In the genomic region with DNA sequence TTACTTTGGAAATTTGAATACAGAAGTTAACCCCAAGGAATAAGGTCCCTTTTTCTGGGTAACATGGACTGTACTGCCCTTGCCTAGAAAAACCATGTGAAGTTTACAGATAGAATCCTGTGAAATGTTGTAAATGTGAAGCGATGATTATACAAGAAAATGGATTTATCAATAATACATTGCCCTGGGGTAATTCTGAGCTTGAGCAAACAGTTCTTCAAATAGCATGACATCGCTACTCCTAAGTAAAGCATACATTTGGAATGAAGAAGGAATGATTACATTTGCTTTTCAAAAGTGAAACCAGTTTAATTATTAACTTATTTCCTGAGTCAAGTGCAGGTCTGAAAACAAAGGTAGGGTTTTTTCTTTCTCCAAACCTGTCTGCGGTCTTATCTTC, we compare ENCODE assay signal across 20 cellular contexts. TPM values are rescaled to one million over a fixed set of nuclear protein-coding genes. Genes with fewer than 3 reads are reported as not detected.
DNase-seq lines count a peak whose midpoint lies in the region; ATAC-seq, FAIRE-seq and TF ChIP-seq lines count a peak whose summit lies in the region.
"Had no signal": no experiment of that assay in that cellular context is flagged by ENCODE, and none has a peak within 500 bp of the region (broad histone marks: within the 10 kb centered on the region; RNA-seq: fewer than 3 reads in every experiment).

No MANE protein-coding gene starts in this region.

- H3K9me3 ChIP-seq in PC-3 (ENCODE audit: low read length) (no peaks in the 10 kb centered on the region), pancreas (no peaks in the 10 kb centered on the region), T-helper 17 cell (ENCODE audit: control insufficient read depth, low read length, poor library complexity, severe bottlenecking) (no peaks in the 10 kb centered on the region), neuronal stem cell (replicated peaks in 1 of 2; ENCODE audit: control insufficient read depth in 2 of 2, insufficient read depth in 1 of 2, low read depth in 1 of 2, low read length in 2 of 2) (peaks cover 0 to 2% of the 10 kb centered on the region in 2 donors)
- H3K9me3 ChIP-seq: SJSA1 had no signal

- H3K4me1 Mint-ChIP-seq in Calu3 (ENCODE audit: low read depth, unreplicated experiment) (peaks cover 10% of the 10 kb centered on the region), T-helper 17 cell (peaks cover 2% of the 10 kb centered on the region)

- H3K14ac ChIP-seq in neuronal stem cell (ENCODE audit: low read length) = no peak overlapping the region

- H3K4ac ChIP-seq in neuronal stem cell (ENCODE audit: low read length) = no peak overlapping the region

- H3K4me2 ChIP-seq in PC-3 (ENCODE audit: low read length) (peak overlapping the region; percentile 66), neuronal stem cell (ENCODE audit: insufficient read depth, low read length, poor library complexity, severe bottlenecking) (no peak overlapping the region)

- H2AFZ ChIP-seq in PC-3 (ENCODE audit: low read length) = peak overlapping the region; percentile 54
- H2AFZ ChIP-seq in neuronal stem cell (ENCODE audit: low read length) = no peak overlapping the region

- no peak overlapping the region for H2BK15ac ChIP-seq in neuronal stem cell (ENCODE audit: low read length)

- peaks cover 5% of the 10 kb centered on the region for H3K27me3 Mint-ChIP-seq in Calu3 (ENCODE audit: unreplicated experiment)
- H3K27me3 Mint-ChIP-seq in T-helper 17 cell = peaks cover 10% of the 10 kb centered on the region

- H3K79me1 ChIP-seq in neuronal stem cell (ENCODE audit: low read depth, low read length) = no peaks in the 10 kb centered on the region

- no peak overlapping the region for H3K27ac Mint-ChIP-seq in Calu3 (ENCODE audit: unreplicated experiment)
- no peak overlapping the region for H3K27ac Mint-ChIP-seq in T-helper 17 cell
- H3K27ac Mint-ChIP-seq: activated naive CD4-positive, alpha-beta T cell treated with anti-CD3 and anti-CD28 coated beads, Interleukin-2, amount 50 U/mL, for 72 hours; activated T-cell treated with anti-CD3 and anti-CD28 coated beads, Interleukin-2, amount 50 U/mL, for 72 hours; CD4-positive, alpha-beta memory T cell had no signal

- H3K79me2 ChIP-seq in PC-3 (ENCODE audit: low read length) = no peaks in the 10 kb centered on the region

- no peaks in the 10 kb centered on the region for H3K27me3 ChIP-seq in PC-3 (ENCODE audit: low read length)
- H3K27me3 ChIP-seq in pancreas = no peaks in the 10 kb centered on the region
- peaks cover 0 to 7% (median 0%) of the 10 kb centered on the region in 3 experiments for H3K27me3 ChIP-seq in neuronal stem cell (ENCODE audit: control insufficient read depth in 3 of 3, insufficient read depth in 3 of 3, low read depth in 1 of 3, low read length in 3 of 3)
- H3K27me3 ChIP-seq: SJSA1 had no signal

- no peaks in the 10 kb centered on the region for H4K20me1 ChIP-seq in PC-3 (ENCODE audit: low read length)

- FAIRE-seq in pancreas (lab: Jason Lieb, UNC) = peak; percentile 87
- FAIRE-seq: endometrium had no signal

- no peak overlapping the region for H2AK5ac ChIP-seq in neuronal stem cell (ENCODE audit: low read depth, low read length)

- H3K4me3 ChIP-seq in PC-3 (ENCODE audit: low read length) = peak overlapping the region; percentile 47
- peak overlapping the region in 2 of 4 donors; percentile 13 to 24 for H3K4me3 ChIP-seq in pancreas
- no peak overlapping the region for H3K4me3 ChIP-seq in neuronal stem cell (ENCODE audit: low read length in 2 of 2)
- H3K4me3 ChIP-seq: SJSA1 had no signal

- H4K91ac ChIP-seq in neuronal stem cell (ENCODE audit: low read depth, low read length, poor library complexity) = no peak overlapping the region

- H3K4me1 ChIP-seq in PC-3 (ENCODE audit: insufficient read depth, low read length) (peaks cover 16% of the 10 kb centered on the region), pancreas (peaks cover 3 to 8% (median 4%) of the 10 kb centered on the region in 3 donors), neuronal stem cell (ENCODE audit: control insufficient read depth in 2 of 2, insufficient read depth in 1 of 2, low read depth in 1 of 2, low read length in 2 of 2) (no peaks in the 10 kb centered on the region)

- H3K9me2 ChIP-seq in PC-3 (replicated peaks; ENCODE audit: low read length) = no peaks in the 10 kb centered on the region

- WGBS in pancreas, 2 donors = 15 to 17% methylated on average over 3 of the region's 3 CpGs
- no CpG with 5 or more reads among the region's 3 CpGs for WGBS in neuronal stem cell (ENCODE audit: extremely low coverage in 2 of 2, insufficient read length in 2 of 2, insufficient replicate concordance in 1 of 2), 2 donors

- H3K36me3 ChIP-seq in PC-3 (ENCODE audit: low read depth, low read length) (no peaks in the 10 kb centered on the region), pancreas (no peaks in the 10 kb centered on the region), neuronal stem cell (replicated peaks in 1 of 2; ENCODE audit: control insufficient read depth in 2 of 2, insufficient read depth in 2 of 2, low read length in 2 of 2) (no peaks in the 10 kb centered on the region)
- H3K36me3 ChIP-seq: SJSA1 had no signal

- ATAC-seq in PC-3 = peak; percentile 85
- ATAC-seq in pancreas = peak in 3 of 4 donors; percentile 87 to 93 (median 91)
- no peak for ATAC-seq in T-helper 17 cell
- no peak for ATAC-seq in HG02938 (IDR thresholded peaks at IDR 0.05; ENCODE audit: unreplicated experiment)
- ATAC-seq: activated naive CD4-positive, alpha-beta T cell treated with anti-CD3 and anti-CD28 coated beads, Interleukin-2, amount 50 U/mL, for 72 hours; activated T-cell treated with anti-CD3 and anti-CD28 coated beads, Interleukin-2, amount 50 U/mL, for 72 hours had no signal

- CTCF ChIA-PET in Calu3 (lab: Charles Lee) (no interaction called here), PC-3 (lab: Charles Lee) (interaction anchor here (0.7 to 1.1 kb wide), 2 partner anchors 31 to 71 kb away, joined by 3 to 4 read pairs; no protein-coding TSS in a partner anchor)

- DNase-seq in Calu3 = no peak
- DNase-seq in PC-3 = peak; percentile 91
- peak; percentile 66 for DNase-seq in kidney glomerular epithelial cell (lab: John Stamatoyannopoulos, UW)
- DNase-seq in pancreas = no peak
- no peak for DNase-seq in T-helper 17 cell
- no peak for DNase-seq in neuronal stem cell (ENCODE audit: low spot score)
- DNase-seq in NCI-H82 (lab: John Stamatoyannopoulos, UW) = no peak
- DNase-seq: activated CD4-positive, CD25-positive, alpha-beta regulatory T cell treated with anti-CD3 and anti-CD28 coated beads, Interleukin-2, amount 50 U/mL, for 72 hours; activated T-cell treated with anti-CD3 and anti-CD28 coated beads, Interleukin-2, amount 50 U/mL, for 72 hours; CD4-positive, alpha-beta memory T cell; islet precursor cell; midbrain; NCI-H1105; NCI-H2081 treated with DMSO at 0.1 percent for 48 hours; NCI-H524; T-helper 9 cell had no signal

- H3K9ac ChIP-seq in PC-3 (ENCODE audit: low read length) (peak overlapping the region; percentile 0; the same call in 1 of the 2 replicates), neuronal stem cell (ENCODE audit: low read depth, low read length, poor library complexity) (no peak overlapping the region)

- H3K36me3 Mint-ChIP-seq in Calu3 (ENCODE audit: insufficient read depth, unreplicated experiment) (no peaks in the 10 kb centered on the region), T-helper 17 cell (ENCODE audit: low read depth) (peaks cover 2% of the 10 kb centered on the region)
- H3K36me3 Mint-ChIP-seq: activated naive CD4-positive, alpha-beta T cell treated with anti-CD3 and anti-CD28 coated beads, Interleukin-2, amount 50 U/mL, for 72 hours; CD4-positive, alpha-beta memory T cell had no signal

- no peak overlapping the region for H4K8ac ChIP-seq in neuronal stem cell (ENCODE audit: low read depth, low read length)

- no peak overlapping the region for H2BK120ac ChIP-seq in neuronal stem cell (ENCODE audit: low read depth, low read length)

- no peak overlapping the region for H2BK5ac ChIP-seq in neuronal stem cell (ENCODE audit: low read length)

- no peak overlapping the region for H3K18ac ChIP-seq in neuronal stem cell (ENCODE audit: low read length)

- POLR2A ChIA-PET in PC-3 (lab: Charles Lee; ENCODE audit: unreplicated experiment) = interaction anchor here (0.6 kb wide), 1 partner anchor 206 kb away, joined by 3 read pairs; no protein-coding TSS in a partner anchor

- BruUV-seq in Calu3 (replicated peaks; lab: Mats Ljungman, UMichigan) (no TSS peak), PC-3 (replicated peaks; lab: Mats Ljungman, UMichigan) (no TSS peak)

- H3K27ac ChIP-seq in PC-3 (ENCODE audit: low read length) = peak overlapping the region; percentile 11
- peak overlapping the region in 2 of 4 donors; percentile 22 to 34 for H3K27ac ChIP-seq in pancreas
- no peak overlapping the region for H3K27ac ChIP-seq in neuronal stem cell (replicated peaks; ENCODE audit: low read length)
- H3K27ac ChIP-seq: SJSA1 had no signal

- intact Hi-C loops in Calu3 (cut with micrococcal nuclease; ENCODE audit: unreplicated experiment) = no loop called here
- intact Hi-C loops in PC-3 (cut with micrococcal nuclease) = loop anchor here (1.0 kb wide), 2 partner anchors 42 to 205 kb away; no protein-coding TSS in a partner anchor
- intact Hi-C loops in pancreas (cut with DNase I) = no loop called here

- TF ChIP-seq CTCF in Calu3 (IDR thresholded peaks at IDR 0.05; ENCODE audit: unreplicated experiment) (no peak), PC-3 (conservative IDR thresholded peaks at IDR 0.05; ENCODE audit: low read depth, low read length) (no peak), pancreas (IDR thresholded peaks at IDR 0.05) (no peak)

- no peak overlapping the region for H3K23ac ChIP-seq in neuronal stem cell (ENCODE audit: low read depth, low read length, poor library complexity)

- H3K9me3 Mint-ChIP-seq in Calu3 (ENCODE audit: low read depth, unreplicated experiment) = no peaks in the 10 kb centered on the region

- no peak overlapping the region for H2BK12ac ChIP-seq in neuronal stem cell (ENCODE audit: low read length)

- peak overlapping the region; percentile 19 for H3K4me3 Mint-ChIP-seq in Calu3 (ENCODE audit: low read depth, unreplicated experiment)
- H3K4me3 Mint-ChIP-seq in T-helper 17 cell = no peak overlapping the region
- H3K4me3 Mint-ChIP-seq: activated T-cell treated with anti-CD3 and anti-CD28 coated beads, Interleukin-2, amount 50 U/mL, for 72 hours; CD4-positive, alpha-beta memory T cell had no signal

- no peaks in the 10 kb centered on the region for H3F3A ChIP-seq in PC-3 (ENCODE audit: low read length, unreplicated experiment)

RNA-seq across cellular contexts. Expression of a gene that starts 43.3 kb away (rescaled TPM):
- total RNA-seq in Calu3 (2022) (3.2 and 3.7 TPM in 2 replicates), PC-3 (2014; rRNA removed) (275 and 375 TPM in 2 replicates), pancreas (1 to 10 TPM; 4.3 to 7.8 (median 6.6) TPM), T-helper 17 cell (1 to 10 TPM; 1.5 to 2.0 TPM)
- 1 to 10 TPM; 2.3 to 3.4 TPM for polyA plus RNA-seq in pancreas
- polyA plus RNA-seq in neuronal stem cell (2013, experiment 1 of 2) = 64.6 TPM
- 68.1 TPM for polyA plus RNA-seq in neuronal stem cell (2013, experiment 2 of 2)
- polyA plus RNA-seq: CD4-positive, alpha-beta memory T cell had no signal

Comparison
In these comparisons a context has a peak if more than half of its experiments do, and no peak if none do; other contexts are left out.
1. DNase-seq: peak in PC-3 (single experiment) and kidney glomerular epithelial cell (single experiment); none in Calu3 (single experiment), pancreas (0 of 6), T-helper 17 cell (0 of 3), neuronal stem cell (single experiment) and NCI-H82 (single experiment).
2. ATAC-seq: peak in PC-3 (single experiment) and pancreas (3 of 4); none in T-helper 17 cell (single experiment) and HG02938 (single experiment).
3. RNA of a gene that starts 43.3 kb away (total RNA-seq): 275 to 375 TPM in PC-3; 4.3 to 7.8 TPM in pancreas, 3.2 to 3.7 TPM in Calu3 and 1.5 to 2.0 TPM in T-helper 17 cell; every median in the first group is over 10 times any median in the second.